Comparison of ENCODE assay signal across 10 cellular contexts in genomic region chr1:84973493-84974334, GRCh38. TPM values are rescaled to one million over a fixed set of nuclear protein-coding genes. Genes with fewer than 3 reads are reported as not detected.
DNase-seq lines count a peak whose midpoint lies in the region; ATAC-seq and TF ChIP-seq lines count a peak whose summit lies in the region.
"Had no signal": no experiment of that assay in that cellular context is flagged by ENCODE, and none has a peak within 500 bp of the region (broad histone marks: within the 10 kb centered on the region; RNA-seq: fewer than 3 reads in every experiment).

No MANE protein-coding gene starts in this region.

- ATAC-seq in GM19372 (IDR thresholded peaks at IDR 0.05; ENCODE audit: low read depth, unreplicated experiment) = peak; percentile 52
- ATAC-seq in HG03135 (IDR thresholded peaks at IDR 0.05; ENCODE audit: unreplicated experiment) = peak; percentile 48
- ATAC-seq: PC-3 had no signal

- H3K4me3 ChIP-seq in prostate gland = no peak overlapping the region

- no peaks in the 10 kb centered on the region for H3K9me3 ChIP-seq in prostate gland

- H3K27me3 Mint-ChIP-seq in activated T-helper 1 cell treated with anti-CD3 and anti-CD28 coated beads, Interleukin-12 subunit alpha, Interleukin-12 subunit beta, Interleukin-2, Interleukin-4 antibody, amounts not matched to agents 30 ng/mL and 10 ng/mL and 1 ng/mL, durations not matched to agents 14 hours and 24 hours and 36 hours (ENCODE audit: insufficient read depth) = no peaks in the 10 kb centered on the region
- peaks cover 66% of the 10 kb centered on the region for H3K27me3 Mint-ChIP-seq in osteocyte (ENCODE audit: unreplicated experiment)

- peaks cover 82% of the 10 kb centered on the region for H3K4me1 Mint-ChIP-seq in activated T-helper 1 cell treated with anti-CD3 and anti-CD28 coated beads, Interleukin-12 subunit alpha, Interleukin-12 subunit beta, Interleukin-2, Interleukin-4 antibody, amounts not matched to agents 30 ng/mL and 10 ng/mL and 1 ng/mL, durations not matched to agents 14 hours and 24 hours and 36 hours (ENCODE audit: low read depth)
- H3K4me1 Mint-ChIP-seq in osteocyte (ENCODE audit: unreplicated experiment) = peaks cover 11% of the 10 kb centered on the region

- H3K4me1 ChIP-seq in prostate gland (replicated peaks) = no peaks in the 10 kb centered on the region

- H3K27me3 ChIP-seq in prostate gland (replicated peaks; ENCODE audit: insufficient read depth) = no peaks in the 10 kb centered on the region
- H3K27me3 ChIP-seq: brain microvascular endothelial cell had no signal

- H3K36me3 ChIP-seq in prostate gland = no peaks in the 10 kb centered on the region
- H3K36me3 ChIP-seq: brain microvascular endothelial cell had no signal

- H3K27ac Mint-ChIP-seq in activated T-helper 1 cell treated with anti-CD3 and anti-CD28 coated beads, Interleukin-12 subunit alpha, Interleukin-12 subunit beta, Interleukin-2, Interleukin-4 antibody, amounts not matched to agents 30 ng/mL and 10 ng/mL and 1 ng/mL, durations not matched to agents 14 hours and 24 hours and 36 hours = peak overlapping the region; percentile 70
- no peak overlapping the region for H3K27ac Mint-ChIP-seq in osteocyte (ENCODE audit: unreplicated experiment)

- peak overlapping the region; percentile 32 for H3K4me3 Mint-ChIP-seq in activated T-helper 1 cell treated with anti-CD3 and anti-CD28 coated beads, Interleukin-12 subunit alpha, Interleukin-12 subunit beta, Interleukin-2, Interleukin-4 antibody, amounts not matched to agents 30 ng/mL and 10 ng/mL and 1 ng/mL, durations not matched to agents 14 hours and 24 hours and 36 hours
- no peak overlapping the region for H3K4me3 Mint-ChIP-seq in osteocyte (ENCODE audit: unreplicated experiment)

- 72% methylated on average over 7 of the region's 7 CpGs for WGBS in prostate gland

- DNase-seq in EL (peak; percentile 29), prostate gland (ENCODE audit: low spot score) (no peak), Ammon's horn (ENCODE audit: low spot score) (no peak), Kasumi-1 (lab: John Stamatoyannopoulos, UW) (no peak), osteocyte (ENCODE audit: extremely low spot score, unreplicated experiment) (no peak)
- DNase-seq in activated T-helper 1 cell treated with anti-CD3 and anti-CD28 coated beads, Interleukin-12 subunit alpha, Interleukin-12 subunit beta, Interleukin-2, Interleukin-4 antibody, amounts not matched to agents 30 ng/mL and 10 ng/mL and 1 ng/mL, durations not matched to agents 14 hours and 24 hours and 36 hours (ENCODE audit: low spot score) = peak; percentile 13
- DNase-seq: brain microvascular endothelial cell, PC-3 had no signal

- peaks cover 6% of the 10 kb centered on the region for H3K9me3 Mint-ChIP-seq in activated T-helper 1 cell treated with anti-CD3 and anti-CD28 coated beads, Interleukin-12 subunit alpha, Interleukin-12 subunit beta, Interleukin-2, Interleukin-4 antibody, amounts not matched to agents 30 ng/mL and 10 ng/mL and 1 ng/mL, durations not matched to agents 14 hours and 24 hours and 36 hours
- peaks cover 12% of the 10 kb centered on the region for H3K9me3 Mint-ChIP-seq in osteocyte (ENCODE audit: unreplicated experiment)

- H3K27ac ChIP-seq in prostate gland = no peak overlapping the region
- H3K27ac ChIP-seq: brain microvascular endothelial cell had no signal

- peaks cover 47% of the 10 kb centered on the region for H3K36me3 Mint-ChIP-seq in activated T-helper 1 cell treated with anti-CD3 and anti-CD28 coated beads, Interleukin-12 subunit alpha, Interleukin-12 subunit beta, Interleukin-2, Interleukin-4 antibody, amounts not matched to agents 30 ng/mL and 10 ng/mL and 1 ng/mL, durations not matched to agents 14 hours and 24 hours and 36 hours (ENCODE audit: low read depth)
- H3K36me3 Mint-ChIP-seq in osteocyte (ENCODE audit: unreplicated experiment) = peaks cover 3% of the 10 kb centered on the region

- no peak for TF ChIP-seq POLR2A in prostate gland (IDR thresholded peaks at IDR 0.05)

- intact Hi-C loops in activated T-helper 1 cell treated with anti-CD3 and anti-CD28 coated beads, Interleukin-12 subunit alpha, Interleukin-12 subunit beta, Interleukin-2, Interleukin-4 antibody, amounts not matched to agents 30 ng/mL and 10 ng/mL and 1 ng/mL, durations not matched to agents 14 hours and 24 hours and 36 hours (cut with micrococcal nuclease) = loop anchor here (1.0 kb wide), 2 partner anchors 28 to 54 kb away; no protein-coding TSS in a partner anchor
- intact Hi-C loops in prostate gland (cut with DNase I) = no loop called here

- no peak for TF ChIP-seq CTCF in prostate gland (IDR thresholded peaks at IDR 0.05)
- no peak for TF ChIP-seq CTCF in osteocyte (IDR thresholded peaks at IDR 0.05)

RNA-seq across cellular contexts. Expression of gene MCOLN2, which starts 23.2 kb away (rescaled TPM):
- total RNA-seq in activated T-helper 1 cell treated with anti-CD3 and anti-CD28 coated beads, Interleukin-12 subunit alpha, Interleukin-12 subunit beta, Interleukin-2, Interleukin-4 antibody, amounts not matched to agents 30 ng/mL and 10 ng/mL and 1 ng/mL, durations not matched to agents 14 hours and 24 hours and 36 hours = 117 and 119 TPM in 2 replicates
- 1 to 10 TPM; 1.1 to 6.8 TPM for total RNA-seq in prostate gland
- total RNA-seq in osteocyte = not detected in 2 replicates

Comparison
In these comparisons a context has a peak if more than half of its experiments do, and no peak if none do; other contexts are left out.
1. DNase-seq: peak in EL (single experiment) and activated T-helper 1 cell treated with anti-CD3 and anti-CD28 coated beads, Interleukin-12 subunit alpha, Interleukin-12 subunit beta, Interleukin-2, Interleukin-4 antibody, amounts not matched to agents 30 ng/mL and 10 ng/mL and 1 ng/mL, durations not matched to agents 14 hours and 24 hours and 36 hours (single experiment); none in prostate gland (single experiment), Ammon's horn (single experiment), Kasumi-1 (0 of 2) and osteocyte (single experiment).
2. RNA of gene MCOLN2, which starts 23.2 kb away (total RNA-seq): 117 to 119 TPM in activated T-helper 1 cell treated with anti-CD3 and anti-CD28 coated beads, Interleukin-12 subunit alpha, Interleukin-12 subunit beta, Interleukin-2, Interleukin-4 antibody, amounts not matched to agents 30 ng/mL and 10 ng/mL and 1 ng/mL, durations not matched to agents 14 hours and 24 hours and 36 hours; 1.1 to 6.8 TPM in prostate gland and not detected in osteocyte; every median in the first group is over 10 times any median in the second.